Comparison of ENCODE assay signal across 8 cellular contexts in the genomic region with DNA sequence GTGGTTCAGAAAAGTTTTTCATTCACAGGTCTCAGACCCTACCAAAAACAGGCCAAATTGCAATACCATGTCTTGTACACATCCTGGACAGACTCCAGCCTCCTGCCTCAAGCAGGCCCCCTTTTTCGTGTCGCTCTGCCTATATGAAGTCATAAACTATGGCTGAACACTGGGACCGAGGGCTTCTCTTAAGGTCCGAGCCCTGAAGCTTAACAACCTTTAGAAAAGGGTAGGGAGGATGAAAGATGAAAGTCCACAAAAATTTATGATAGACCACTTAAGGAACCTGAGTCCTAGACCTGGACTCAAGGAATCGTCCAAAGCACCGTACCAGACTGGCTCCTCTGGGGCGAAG. TPM values are rescaled to one million over a fixed set of nuclear protein-coding genes. Genes with fewer than 3 reads are reported as not detected.
DNase-seq lines count a peak whose midpoint lies in the region; ATAC-seq and TF ChIP-seq lines count a peak whose summit lies in the region.

No MANE protein-coding gene starts in this region.

- no peaks in the 10 kb centered on the region for H3K36me3 ChIP-seq in CD8-positive, alpha-beta T cell (ENCODE audit: insufficient read depth, low read length)
- no peaks in the 10 kb centered on the region for H3K36me3 ChIP-seq in esophagus muscularis mucosa
- H3K36me3 ChIP-seq in neural progenitor cell = no peaks in the 10 kb centered on the region

- intact Hi-C loops in CD8-positive, alpha-beta T cell (cut with DNase I, micrococcal nuclease) = loop anchor here (2.0 to 10.0 kb wide), 10 partner anchors 89 to 949 kb away; a partner anchor contains a TSS
- intact Hi-C loops in esophagus muscularis mucosa (cut with DNase I) = no loop called here

- H3K27me3 Mint-ChIP-seq in CD8-positive, alpha-beta T cell (ENCODE audit: low read depth) = no peaks in the 10 kb centered on the region
- H3K27me3 Mint-ChIP-seq in neural progenitor cell (ENCODE audit: insufficient read depth, low read depth) = peaks cover 7% of the 10 kb centered on the region

- H3K9me3 Mint-ChIP-seq in CD8-positive, alpha-beta T cell = no peaks in the 10 kb centered on the region
- H3K9me3 Mint-ChIP-seq in neural progenitor cell = no peaks in the 10 kb centered on the region

- CTCF ChIA-PET in CD8-positive, alpha-beta T cell (lab: Charles Lee) = no interaction called here

- H4K20me1 ChIP-seq in neural progenitor cell (ENCODE audit: low read depth) = peaks cover 9% of the 10 kb centered on the region

- H3K27ac ChIP-seq in CD8-positive, alpha-beta T cell (ENCODE audit: low read depth, low read length) = peak overlapping the region; percentile 97
- peak overlapping the region; percentile 93 to 99 (median 98) for H3K27ac ChIP-seq in esophagus muscularis mucosa (replicated peaks in 1 of 4)
- peak overlapping the region; percentile 75 for H3K27ac ChIP-seq in neural progenitor cell

- H3K4me3 ChIP-seq in CD8-positive, alpha-beta T cell (ENCODE audit: low read depth, low read length) = peak overlapping the region; percentile 88
- H3K4me3 ChIP-seq in esophagus muscularis mucosa (peak overlapping the region; percentile 67 to 91 (median 88)), neural progenitor cell (peak overlapping the region; percentile 53)

- H3F3A ChIP-seq in neural progenitor cell (ENCODE audit: low read depth) = peaks cover 23% of the 10 kb centered on the region

- H3K4me1 Mint-ChIP-seq in CD8-positive, alpha-beta T cell (ENCODE audit: low read depth) = peaks cover 53% of the 10 kb centered on the region
- H3K4me1 Mint-ChIP-seq in neural progenitor cell = peaks cover 21% of the 10 kb centered on the region

- H3K36me3 Mint-ChIP-seq in CD8-positive, alpha-beta T cell = peaks cover 16% of the 10 kb centered on the region
- H3K36me3 Mint-ChIP-seq in neural progenitor cell = no peaks in the 10 kb centered on the region

- TF ChIP-seq EP300 in esophagus muscularis mucosa (IDR thresholded peaks at IDR 0.05) = no peak

- peak overlapping the region; percentile 43 for H3K9ac ChIP-seq in neural progenitor cell

- H3K27ac Mint-ChIP-seq in CD8-positive, alpha-beta T cell = peak overlapping the region; percentile 99
- H3K27ac Mint-ChIP-seq in neural progenitor cell = peak overlapping the region; percentile 99

- H3K4me1 ChIP-seq in CD8-positive, alpha-beta T cell (ENCODE audit: insufficient read depth, low read length) = peaks cover 36% of the 10 kb centered on the region
- H3K4me1 ChIP-seq in esophagus muscularis mucosa = peaks cover 40 to 55% (median 51%) of the 10 kb centered on the region in 4 donors
- H3K4me1 ChIP-seq in neural progenitor cell = peaks cover 53% of the 10 kb centered on the region

- POLR2A ChIA-PET in CD8-positive, alpha-beta T cell (lab: Charles Lee) = interaction anchor here (0.6 to 1.7 kb wide), 5 partner anchors 11 to 952 kb away, joined by 3 to 8 read pairs (median 3); a partner anchor contains a TSS

- TF ChIP-seq POLR2A in esophagus muscularis mucosa (IDR thresholded peaks at IDR 0.05; ENCODE audit: low read depth) = no peak

- H3K79me2 ChIP-seq in neural progenitor cell (ENCODE audit: low read depth) = peaks cover 71% of the 10 kb centered on the region

- TF ChIP-seq CTCF in CD8-positive, alpha-beta T cell (IDR thresholded peaks at IDR 0.05) = no peak
- TF ChIP-seq CTCF in esophagus muscularis mucosa (IDR thresholded peaks at IDR 0.05) (no peak), neural progenitor cell (IDR thresholded peaks at IDR 0.05) (no peak)

- H3K4me3 Mint-ChIP-seq in CD8-positive, alpha-beta T cell = peak overlapping the region; percentile 97
- peak overlapping the region; percentile 93 for H3K4me3 Mint-ChIP-seq in neural progenitor cell

- 5% methylated on average over 7 of the region's 7 CpGs for WGBS in esophagus muscularis mucosa

- H2AFZ ChIP-seq in neural progenitor cell (replicated peaks) = peak overlapping the region; percentile 71

- H3K4me2 ChIP-seq in neural progenitor cell = peak overlapping the region; percentile 92

- H3K27me3 ChIP-seq in CD8-positive, alpha-beta T cell (ENCODE audit: insufficient read depth, low read length) = no peaks in the 10 kb centered on the region
- H3K27me3 ChIP-seq in esophagus muscularis mucosa = no peaks in the 10 kb centered on the region
- H3K27me3 ChIP-seq in neural progenitor cell = no peaks in the 10 kb centered on the region

- peak in 3 of 7 experiments; percentile 4 to 27 (median 26) for DNase-seq in CD8-positive, alpha-beta T cell
- peak; percentile 40 for DNase-seq in SW480 (ENCODE audit: low spot score)
- DNase-seq in esophagus muscularis mucosa (ENCODE audit: extremely low spot score) = no peak
- no peak for DNase-seq in neural progenitor cell (ENCODE audit: low spot score)
- DNase-seq in left lobe of liver (ENCODE audit: low spot score) = no peak
- DNase-seq in T-helper 9 cell = no peak

- peak; percentile 22 for ATAC-seq in CD8-positive, alpha-beta T cell
- ATAC-seq in GM19023 (IDR thresholded peaks at IDR 0.05; ENCODE audit: unreplicated experiment) (peak; percentile 11), HG03280 (IDR thresholded peaks at IDR 0.05; ENCODE audit: unreplicated experiment) (peak; percentile 14), left lobe of liver (no peak)

- no peaks in the 10 kb centered on the region for H3K9me3 ChIP-seq in CD8-positive, alpha-beta T cell (ENCODE audit: low read length)
- H3K9me3 ChIP-seq in esophagus muscularis mucosa (no peaks in the 10 kb centered on the region), neural progenitor cell (ENCODE audit: low read depth) (no peaks in the 10 kb centered on the region)

RNA-seq across cellular contexts. Expression of a gene that starts 1.3 kb away (rescaled TPM):
- 10 to 100 TPM; 75.4 to 76.1 TPM for total RNA-seq in CD8-positive, alpha-beta T cell
- total RNA-seq in esophagus muscularis mucosa = 100 to 1,000 TPM; 101 to 168 (median 115) TPM
- 36.3 and 46.0 TPM in 2 replicates for total RNA-seq in neural progenitor cell (ENCODE audit: low replicate concordance)
- 32.2 TPM for total RNA-seq in left lobe of liver
